In the genomic region with DNA sequence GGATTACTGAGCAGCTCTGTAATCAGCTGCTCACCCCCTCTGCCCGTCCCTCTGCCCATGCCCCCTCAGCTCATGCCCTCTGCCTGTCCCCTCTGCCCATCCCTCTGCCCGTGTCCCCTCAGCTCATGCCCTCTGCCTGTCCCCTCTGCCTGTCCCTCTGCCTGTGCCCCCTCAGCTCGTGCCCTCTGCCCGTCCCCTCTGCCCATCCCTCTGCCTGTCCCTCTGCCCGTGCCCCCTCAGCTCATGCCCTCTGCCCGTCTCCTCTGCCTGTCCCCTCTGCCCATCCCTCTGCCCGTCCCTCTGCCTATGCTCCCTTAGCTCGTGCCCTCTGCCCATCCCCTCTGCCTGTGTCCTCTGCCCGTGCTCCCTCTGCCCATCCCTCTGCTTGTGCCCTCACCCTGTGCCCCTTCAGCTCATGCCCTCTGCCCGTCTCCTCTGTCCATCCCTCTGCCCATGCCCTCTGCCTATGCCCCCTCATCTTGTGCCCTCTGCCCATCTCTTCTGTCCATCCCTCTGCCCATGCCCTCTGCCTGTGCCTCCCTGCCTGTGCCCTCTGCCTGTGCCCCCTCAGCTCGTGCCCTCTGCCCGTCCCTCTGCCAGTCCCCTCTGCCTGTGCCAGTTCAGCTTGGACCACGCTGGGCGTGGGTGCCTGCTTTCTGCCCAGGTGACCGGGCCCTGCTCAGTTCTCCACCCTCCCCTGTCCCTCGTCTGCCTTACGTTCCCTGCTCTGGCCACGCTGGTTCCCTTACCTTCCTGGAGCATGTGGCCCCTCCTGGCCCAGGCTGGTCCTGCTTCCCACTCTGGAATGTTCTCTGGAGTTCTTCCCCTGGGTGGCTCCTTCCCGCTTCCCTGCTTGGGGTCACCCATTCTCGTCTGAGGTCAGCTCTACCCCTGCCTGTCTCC, we compare ENCODE assay signal across 21 cellular contexts.
DNase-seq lines count a peak whose midpoint lies in the region; ATAC-seq and TF ChIP-seq lines count a peak whose summit lies in the region.
"Had no signal": no experiment of that assay in that cellular context is flagged by ENCODE, and none has a peak within 500 bp of the region (broad histone marks: within the 10 kb centered on the region; RNA-seq: fewer than 3 reads in every experiment).

No MANE protein-coding gene starts in this region.

- H3K27me3 Mint-ChIP-seq in HFFc6 (ENCODE audit: insufficient read depth) (peaks cover 23% of the 10 kb centered on the region), natural killer cell (ENCODE audit: low read depth in 2 of 2) (no peaks in the 10 kb centered on the region)
- H3K27me3 Mint-ChIP-seq in central memory CD8-positive, alpha-beta T cell: no peaks in the 10 kb centered on the region
- H3K27me3 Mint-ChIP-seq: CD4-positive, alpha-beta memory T cell had no signal

- peaks cover 26% of the 10 kb centered on the region for H3K4me1 Mint-ChIP-seq in HFFc6 (ENCODE audit: low read depth)
- H3K4me1 Mint-ChIP-seq in central memory CD8-positive, alpha-beta T cell: peaks cover 8% of the 10 kb centered on the region
- H3K4me1 Mint-ChIP-seq in natural killer cell: peaks cover 32 to 37% of the 10 kb centered on the region in 2 donors

- H3K4me1 ChIP-seq in sigmoid colon: peaks cover 0 to 17% (median 14%) of the 10 kb centered on the region in 4 donors

- no peak for TF ChIP-seq POLR2A in sigmoid colon (IDR thresholded peaks at IDR 0.05)

- H3K27me3 ChIP-seq in sigmoid colon: no peaks in the 10 kb centered on the region
- H3K27me3 ChIP-seq: BE2C, SJCRH30 had no signal

- ATAC-seq in central memory CD8-positive, alpha-beta T cell (replicated peaks; ENCODE audit: extremely low read depth, poor library complexity, severe bottlenecking): no peak
- ATAC-seq in natural killer cell (no peak), GM21717 (IDR thresholded peaks at IDR 0.05; ENCODE audit: unreplicated experiment) (no peak)

- TF ChIP-seq CTCF in HFFc6 (IDR thresholded peaks at IDR 0.05) (no peak), natural killer cell (IDR thresholded peaks at IDR 0.05) (no peak), sigmoid colon (IDR thresholded peaks at IDR 0.05) (no peak)

- no peak overlapping the region for H3K4me3 ChIP-seq in sigmoid colon
- H3K4me3 ChIP-seq: SJCRH30 had no signal

- 88 to 94% methylated on average over 20 of the region's 20 CpGs for WGBS in sigmoid colon, 2 donors

- peak overlapping the region; percentile 38; the same call in 1 of the 2 replicates for H3K27ac Mint-ChIP-seq in HFFc6
- H3K27ac Mint-ChIP-seq in central memory CD8-positive, alpha-beta T cell (ENCODE audit: low read depth): peak overlapping the region; percentile 62
- peak overlapping the region; percentile 86 to 88 for H3K27ac Mint-ChIP-seq in natural killer cell

- H3K36me3 Mint-ChIP-seq in HFFc6 (ENCODE audit: low read depth) (no peaks in the 10 kb centered on the region), natural killer cell (no peaks in the 10 kb centered on the region)
- H3K36me3 Mint-ChIP-seq in central memory CD8-positive, alpha-beta T cell (ENCODE audit: insufficient read depth): peaks cover 2% of the 10 kb centered on the region

- H3K36me3 ChIP-seq in sigmoid colon: no peaks in the 10 kb centered on the region
- H3K36me3 ChIP-seq: BE2C, SJCRH30 had no signal

- H3K27ac ChIP-seq in sigmoid colon: no peak overlapping the region
- H3K27ac ChIP-seq: HL-60, RWPE1, SJCRH30 had no signal

- intact Hi-C loops in natural killer cell (cut with micrococcal nuclease) (no loop called here), sigmoid colon (cut with DNase I) (no loop called here)

- H3K4me3 Mint-ChIP-seq in HFFc6 (no peak overlapping the region), natural killer cell (peak overlapping the region; percentile 79)
- H3K4me3 Mint-ChIP-seq in central memory CD8-positive, alpha-beta T cell: no peak overlapping the region
- H3K4me3 Mint-ChIP-seq: CD4-positive, alpha-beta memory T cell had no signal

- no peak for TF ChIP-seq EP300 in sigmoid colon (IDR thresholded peaks at IDR 0.05)

- DNase-seq in HFFc6 (no peak), natural killer cell (no peak), sigmoid colon (peak; percentile 62), T-helper 1 cell (no peak)
- no peak for DNase-seq in central memory CD8-positive, alpha-beta T cell (ENCODE audit: low spot score in 2 of 2)
- DNase-seq in stimulated activated naive CD4-positive, alpha-beta T cell treated with Interleukin-2 at 50 U/mL for 16 hours (lab: John Stamatoyannopoulos, UW): no peak
- DNase-seq in activated effector memory CD4-positive, alpha-beta T cell treated with anti-CD3 and anti-CD28 coated beads, Interleukin-2, amount 50 U/mL, for 16 hours: no peak
- DNase-seq: BE2C; Calu3; CD4-positive, alpha-beta memory T cell; DMS53; H7; NCI-H1417; NCI-H1930; NCI-H2171 treated with DMSO at 0.1 percent for 48 hours; NCI-H446 treated with DMSO at 0.1 percent for 48 hours; NCI-H748 treated with DMSO at 0.1 percent for 48 hours; SJCRH30 had no signal

- no peaks in the 10 kb centered on the region for H3K9me3 ChIP-seq in sigmoid colon
- H3K9me3 ChIP-seq: BE2C, SJCRH30 had no signal

- H3K9me3 Mint-ChIP-seq in HFFc6 (no peaks in the 10 kb centered on the region), natural killer cell (no peaks in the 10 kb centered on the region)
- no peaks in the 10 kb centered on the region for H3K9me3 Mint-ChIP-seq in central memory CD8-positive, alpha-beta T cell
- H3K9me3 Mint-ChIP-seq: CD4-positive, alpha-beta memory T cell had no signal
